In genomic region chr10:95392711-95393164, GRCh38 we compare ENCODE assay signal across 14 cellular contexts.
DNase-seq lines count a peak whose midpoint lies in the region; ATAC-seq and TF ChIP-seq lines count a peak whose summit lies in the region.
"Had no signal": no experiment of that assay in that cellular context is flagged by ENCODE, and none has a peak within 500 bp of the region (broad histone marks: within the 10 kb centered on the region; RNA-seq: fewer than 3 reads in every experiment).

No MANE protein-coding gene starts in this region.

- no peak overlapping the region for H3K23ac ChIP-seq in mesenchymal stem cell (ENCODE audit: low read length in 2 of 2)

- H3K9me3 ChIP-seq in tibial artery (no peaks in the 10 kb centered on the region), mesenchymal stem cell (ENCODE audit: control insufficient read depth, low read length) (no peaks in the 10 kb centered on the region)
- H3K9me3 ChIP-seq: SJCRH30 had no signal

- H3K4me3 ChIP-seq in tibial artery (no peak overlapping the region), mesenchymal stem cell (ENCODE audit: insufficient read depth in 1 of 2, low read depth in 1 of 2, low read length in 2 of 2) (no peak overlapping the region)
- H3K4me3 ChIP-seq: SJCRH30 had no signal

- H3K27me3 ChIP-seq in tibial artery, result no peaks in the 10 kb centered on the region
- peaks cover 0 to 10% of the 10 kb centered on the region in 2 experiments for H3K27me3 ChIP-seq in mesenchymal stem cell (ENCODE audit: control insufficient read depth in 1 of 2, insufficient read depth in 1 of 2, low read length in 2 of 2)
- H3K27me3 ChIP-seq: SJCRH30 had no signal

- no peak overlapping the region for H2BK5ac ChIP-seq in mesenchymal stem cell (ENCODE audit: low read depth, low read length, poor library complexity, severe bottlenecking)

- no peak overlapping the region for H2AK5ac ChIP-seq in mesenchymal stem cell (ENCODE audit: low read length, severe bottlenecking)

- no peak overlapping the region for H3K4ac ChIP-seq in mesenchymal stem cell (ENCODE audit: low read depth in 1 of 2, low read length in 2 of 2)

- no peak overlapping the region for H2BK12ac ChIP-seq in mesenchymal stem cell (ENCODE audit: low read length in 2 of 2)

- H3K27ac ChIP-seq in tibial artery (peak overlapping the region; percentile 78 to 91), mesenchymal stem cell (ENCODE audit: low read length, poor library complexity, severe bottlenecking) (no peak overlapping the region)
- H3K27ac ChIP-seq: 22Rv1, SJCRH30 had no signal

- no peak overlapping the region for H2BK15ac ChIP-seq in mesenchymal stem cell (ENCODE audit: low read depth, poor library complexity, severe bottlenecking)

- no peak overlapping the region for H3K14ac ChIP-seq in mesenchymal stem cell (ENCODE audit: low read length in 2 of 2)

- no peak overlapping the region for H2AFZ ChIP-seq in mesenchymal stem cell (ENCODE audit: low read depth, low read length)

- DNase-seq in DMS 273 (lab: John Stamatoyannopoulos, UW; ENCODE audit: unreplicated experiment), result peak; percentile 25
- no peak for DNase-seq in DMS 273 treated with DMSO at 0.1 percent for 48 hours (lab: John Stamatoyannopoulos, UW)
- peak; percentile 55 for DNase-seq in cerebellum (ENCODE audit: low spot score)
- DNase-seq in tibial artery, result peak in 1 of 2 donors; percentile 62
- no peak for DNase-seq in activated CD4-positive, alpha-beta T cell treated with anti-CD3 and anti-CD28 coated beads for 1 hour
- DNase-seq in mesenchymal stem cell, result no peak
- no peak for DNase-seq in NCI-H345 (lab: John Stamatoyannopoulos, UW)
- DNase-seq: activated CD8-positive, alpha-beta T cell treated with anti-CD3 and anti-CD28 coated beads, Interleukin-2, amount 10 ng/mL, durations not matched to agents 7 days and 5 days; activated naive CD4-positive, alpha-beta T cell; CD4-positive, alpha-beta T cell had no signal

- no peak for TF ChIP-seq CTCF in tibial artery (IDR thresholded peaks at IDR 0.05)

- no peak overlapping the region for H3K9ac ChIP-seq in mesenchymal stem cell (ENCODE audit: low read length)

- peaks cover 4 to 97% (median 80%) of the 10 kb centered on the region in 4 donors for H3K4me1 ChIP-seq in tibial artery
- H3K4me1 ChIP-seq in mesenchymal stem cell (ENCODE audit: control insufficient read depth, insufficient read depth, low read depth, low read length), result peaks cover 2% of the 10 kb centered on the region
- H3K4me1 ChIP-seq: SJCRH30 had no signal

- intact Hi-C loops in tibial artery (cut with DNase I; ENCODE audit: low total_unique reads), result no loop called here

- peak; percentile 63 for ATAC-seq in HG02885 (IDR thresholded peaks at IDR 0.05; ENCODE audit: poor library complexity, unreplicated experiment)
- ATAC-seq: activated CD8-positive, alpha-beta T cell treated with anti-CD3 and anti-CD28 coated beads, Interleukin-2, amount 10 ng/mL, durations not matched to agents 7 days and 5 days; natural killer cell treated with Interleukin-12 subunit alpha and Interleukin-12 subunit beta and Interleukin-15 and Interleukin-18, amount 100 ng/mL, for 72 hours had no signal

- peaks cover 51 to 69% (median 56%) of the 10 kb centered on the region in 3 donors for H3K36me3 ChIP-seq in tibial artery
- H3K36me3 ChIP-seq in mesenchymal stem cell (ENCODE audit: control insufficient read depth in 1 of 2, insufficient read depth in 2 of 2, low read depth in 1 of 2, low read length in 2 of 2), result peaks cover 0 to 7% of the 10 kb centered on the region in 2 experiments
- H3K36me3 ChIP-seq: SJCRH30 had no signal

- WGBS in mesenchymal stem cell, result 78% methylated on average over 5 of the region's 6 CpGs

- no peak overlapping the region for H3K18ac ChIP-seq in mesenchymal stem cell (ENCODE audit: low read depth in 1 of 2, low read length in 2 of 2)

- H4K91ac ChIP-seq in mesenchymal stem cell (ENCODE audit: low read length), result no peak overlapping the region

- no peak overlapping the region for H4K8ac ChIP-seq in mesenchymal stem cell (ENCODE audit: low read length)

- no peak overlapping the region for H3K4me2 ChIP-seq in mesenchymal stem cell (ENCODE audit: low read length, poor library complexity, severe bottlenecking)

- H2BK120ac ChIP-seq in mesenchymal stem cell (ENCODE audit: low read depth, low read length), result no peak overlapping the region

- no peaks in the 10 kb centered on the region for H3K79me1 ChIP-seq in mesenchymal stem cell (replicated peaks; ENCODE audit: low read length, poor library complexity, severe bottlenecking)

Comparison
In these comparisons a context has a peak if more than half of its experiments do, and no peak if none do; other contexts are left out.
1. DNase-seq: peak in DMS 273 (single experiment) and cerebellum (single experiment); none in DMS 273 treated with DMSO at 0.1 percent for 48 hours (single experiment), activated CD4-positive, alpha-beta T cell treated with anti-CD3 and anti-CD28 coated beads for 1 hour (single experiment), mesenchymal stem cell (single experiment) and NCI-H345 (single experiment).